In the genomic region with DNA sequence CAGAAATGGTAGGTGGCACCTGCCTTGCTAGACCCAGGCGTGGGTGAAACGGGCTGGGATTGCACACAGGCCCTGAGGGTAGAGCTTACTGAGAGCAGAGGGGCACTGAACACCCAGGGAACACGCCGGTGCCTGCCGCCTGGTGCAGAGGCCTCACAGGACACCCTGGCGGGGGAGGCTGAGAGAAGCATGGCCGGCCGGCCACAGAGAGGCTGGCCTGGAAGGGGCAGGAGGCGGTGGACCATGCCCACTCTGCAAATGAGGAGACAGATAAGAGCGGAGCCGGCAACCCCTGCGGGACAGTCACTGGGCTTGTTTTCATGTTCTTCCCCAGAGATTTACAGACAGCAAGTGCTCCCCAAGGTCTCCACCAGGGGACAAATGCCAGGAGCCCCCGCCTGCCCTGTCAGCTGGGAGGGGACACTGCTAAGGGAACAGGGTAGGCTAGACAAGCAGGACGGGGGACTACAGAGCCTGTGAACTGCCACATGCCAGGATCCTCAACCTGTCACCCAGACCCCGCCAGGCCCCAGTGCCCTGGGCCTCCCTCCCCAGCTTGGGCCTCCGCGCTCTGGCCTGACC, we compare ENCODE assay signal across 19 cellular contexts. TPM values are rescaled to one million over a fixed set of nuclear protein-coding genes. Genes with fewer than 3 reads are reported as not detected.
A peak's percentile ranks its signal among the peaks of the same experiment; 100 is the strongest.
DNase-seq lines count a peak whose midpoint lies in the region; ATAC-seq, FAIRE-seq and TF ChIP-seq lines count a peak whose summit lies in the region.
"Had no signal": no experiment of that assay in that cellular context is flagged by ENCODE, and none has a peak within 500 bp of the region (broad histone marks: within the 10 kb centered on the region; RNA-seq: fewer than 3 reads in every experiment).

No MANE protein-coding gene starts in this region.

- H3K36me3 ChIP-seq in BLaER1 (no peaks in the 10 kb centered on the region), GM12878 (ENCODE audit: control insufficient read depth in 2 of 2, insufficient read depth in 2 of 2, low read length in 1 of 2) (no peaks in the 10 kb centered on the region), mesendoderm (ENCODE audit: control insufficient read depth, insufficient read depth, low read length) (no peaks in the 10 kb centered on the region)

- H3K9ac ChIP-seq in BLaER1: peak overlapping the region; percentile 6
- no peak overlapping the region for H3K9ac ChIP-seq in GM12878 (ENCODE audit: control insufficient read depth, insufficient read depth, low read length)
- H3K9ac ChIP-seq in mesendoderm (ENCODE audit: low read length): no peak overlapping the region

- no peaks in the 10 kb centered on the region for H3K27me3 ChIP-seq in BLaER1
- H3K27me3 ChIP-seq in GM12878 (replicated peaks in 1 of 2; ENCODE audit: control insufficient read depth in 2 of 2, insufficient read depth in 2 of 2, low read length in 1 of 2): no peaks in the 10 kb centered on the region; a peak in 2 of 4 replicates
- H3K27me3 ChIP-seq in mesendoderm (ENCODE audit: insufficient read depth, low read length, poor library complexity): no peaks in the 10 kb centered on the region

- H3K79me2 ChIP-seq in GM12878 (ENCODE audit: control insufficient read depth, insufficient read depth, low read length): no peaks in the 10 kb centered on the region
- H3K79me2 ChIP-seq in mesendoderm (ENCODE audit: control insufficient read depth, insufficient read depth, low read length): no peaks in the 10 kb centered on the region

- no peak overlapping the region for H3K18ac ChIP-seq in mesendoderm (ENCODE audit: low read length)

- H3K23ac ChIP-seq in mesendoderm (ENCODE audit: low read length): no peak overlapping the region

- no peak overlapping the region for H4K8ac ChIP-seq in mesendoderm (ENCODE audit: low read depth, low read length)

- H3K4me1 ChIP-seq in BLaER1: peaks cover 100% of the 10 kb centered on the region
- H3K4me1 ChIP-seq in GM12878 (ENCODE audit: control insufficient read depth, insufficient read depth, low read length): no peaks in the 10 kb centered on the region
- H3K4me1 ChIP-seq in mesendoderm (ENCODE audit: control insufficient read depth, low read depth, low read length): peaks cover 18% of the 10 kb centered on the region

- no peak overlapping the region for H2BK5ac ChIP-seq in mesendoderm (ENCODE audit: low read length)

- in situ Hi-C loops in GM12878 (cut with MboI): no loop called here

- no peak overlapping the region for H2AFZ ChIP-seq in GM12878 (ENCODE audit: control insufficient read depth, low read depth, low read length)
- H2AFZ ChIP-seq: GM23338 had no signal

- DNase-seq in GM12878 (ENCODE audit: low read depth, low spot score) (no peak), mesendoderm (no peak), HK-2 (ENCODE audit: unreplicated experiment) (no peak), GM03348 (ENCODE audit: low spot score) (no peak), RCC 7860 (ENCODE audit: low spot score) (no peak), NCI-H748 (lab: John Stamatoyannopoulos, UW; ENCODE audit: unreplicated experiment) (no peak)
- DNase-seq: COR-L47; DMS153; EL; NCI-H1417; NCI-H1930; NCI-H2171; NCI-H446; NCI-H69; NK-92 treated with Interleukin-12 subunit alpha and Interleukin-12 subunit beta, amount 100 ng/mL, for 24 hours; SHP77 treated with DMSO at 0.1 percent for 48 hours had no signal

- TF ChIP-seq RAD21 in GM12878 (IDR thresholded peaks at IDR 0.05; ENCODE audit: insufficient read depth, low read depth, low read length): no peak

- WGBS in GM12878 (ENCODE audit: insufficient coverage, insufficient replicate concordance, low lambda C conversion rate, missing lambda C conversion rate): 22% methylated on average over 17 of the region's 17 CpGs
- WGBS in mesendoderm (ENCODE audit: extremely low coverage, insufficient coverage, low lambda C conversion rate): no CpG with 5 or more reads among the region's 17 CpGs

- POLR2A ChIA-PET in GM12878 (lab: Charles Lee): interaction anchor here (0.5 kb wide), 1 partner anchor 262 kb away, joined by 4 read pairs; no protein-coding TSS in a partner anchor

- TF ChIP-seq CTCF in GM12872 (IDR thresholded peaks at IDR 0.05; ENCODE audit: insufficient read depth, low read depth, low read length): 0 out of 3 replicates have a peak, but pooled peaks have one; percentile 14
- no peak for TF ChIP-seq CTCF in GM12878 (IDR thresholded peaks at IDR 0.05 in 2 of 3, conservative IDR thresholded peaks at IDR 0.05 in 1 of 3; ENCODE audit: control insufficient read depth in 2 of 3, extremely low read depth in 1 of 3, insufficient read depth in 1 of 3, low read depth in 3 of 3, low read length in 3 of 3)

- no TSS peak for BruUV-seq in GM12878 (replicated peaks; lab: Mats Ljungman, UMichigan)

- FAIRE-seq in GM12878 (lab: Jason Lieb, UNC): no peak
- FAIRE-seq in RCC 7860 (lab: Jason Lieb, UNC): no peak

- SMC1A ChIA-PET in GM12878 (lab: Charles Lee; ENCODE audit: uncharacterized antibody, unreplicated experiment): no interaction called here

- no peak overlapping the region for H2BK15ac ChIP-seq in mesendoderm (replicated peaks; ENCODE audit: low read depth)

- RAD21 ChIA-PET in GM12878 (lab: Charles Lee; ENCODE audit: unreplicated experiment): interaction anchor here (0.6 kb wide), 1 partner anchor 232 kb away, joined by 4 read pairs; no protein-coding TSS in a partner anchor

- H3K9me3 ChIP-seq in BLaER1 (no peaks in the 10 kb centered on the region), GM12878 (replicated peaks; ENCODE audit: control insufficient read depth, insufficient read depth, low read length) (no peaks in the 10 kb centered on the region)

- peak overlapping the region; percentile 55 for H3K27ac ChIP-seq in BLaER1
- no peak overlapping the region for H3K27ac ChIP-seq in GM12878 (ENCODE audit: control insufficient read depth, insufficient read depth)
- no peak overlapping the region for H3K27ac ChIP-seq in mesendoderm (ENCODE audit: low read depth, low read length)

- H4K5ac ChIP-seq in mesendoderm (ENCODE audit: low read length): no peak overlapping the region

- H4K20me1 ChIP-seq in BLaER1 (peaks cover 33% of the 10 kb centered on the region), GM12878 (ENCODE audit: control insufficient read depth, insufficient read depth) (no peaks in the 10 kb centered on the region)

- H3K4me2 ChIP-seq in BLaER1 (peak overlapping the region; percentile 81), GM12878 (ENCODE audit: control insufficient read depth, insufficient read depth) (no peak overlapping the region), mesendoderm (ENCODE audit: low read length) (no peak overlapping the region)
- H3K4me2 ChIP-seq: GM23338 had no signal

- no peak overlapping the region for H3K4ac ChIP-seq in mesendoderm (ENCODE audit: low read depth, low read length)

- no peak overlapping the region for H2AK5ac ChIP-seq in mesendoderm (ENCODE audit: low read length)

- no peak for TF ChIP-seq POLR2A in GM12878 (IDR thresholded peaks at IDR 0.05; ENCODE audit: low read depth, low read length)

- intact Hi-C loops in GM12878 (cut with micrococcal nuclease; ENCODE audit: unreplicated experiment): no loop called here

- no peaks in the 10 kb centered on the region for H3K79me1 ChIP-seq in mesendoderm (ENCODE audit: low read length)

- peak overlapping the region; percentile 19 for H3K56ac ChIP-seq in mesendoderm (ENCODE audit: low read length)

- TF ChIP-seq EP300 in GM12878 (IDR thresholded peaks at IDR 0.05; ENCODE audit: borderline replicate concordance in 1 of 2, control insufficient read depth in 1 of 2, low read depth in 2 of 2, low read length in 2 of 2): no peak

- H3K4me3 ChIP-seq in BLaER1 (no peak overlapping the region), GM12878 (no peak overlapping the region), mesendoderm (ENCODE audit: low read length) (no peak overlapping the region)
- H3K4me3 ChIP-seq: GM23338 had no signal

- CTCF ChIA-PET in GM12878 (lab: Yijun Ruan, JAX): no interaction called here

- peak; percentile 19; the same call in 2 of the 3 replicates for ATAC-seq in GM12878
- ATAC-seq: GM23338 had no signal

- H2BK120ac ChIP-seq in mesendoderm (ENCODE audit: low read depth, low read length): no peak overlapping the region

TF ChIP-seq in GM12878, 131 proteins besides CTCF, POLR2A, EP300 and RAD21:
- no peak for TF ChIP-seq RB1 (IDR thresholded peaks at IDR 0.05; ENCODE audit: borderline replicate concordance)
- no peak for TF ChIP-seq TARDBP (IDR thresholded peaks at IDR 0.05; ENCODE audit: borderline replicate concordance)
- no peak for TF ChIP-seq HDAC6 (IDR thresholded peaks at IDR 0.05; ENCODE audit: unreplicated experiment)
- TF ChIP-seq ZSCAN29 (IDR thresholded peaks at IDR 0.05): no peak
- TF ChIP-seq TCF3 (IDR thresholded peaks at IDR 0.05; ENCODE audit: borderline replicate concordance, insufficient read depth, low read depth, low read length): no peak
- TF ChIP-seq PAX5 (IDR thresholded peaks at IDR 0.05; ENCODE audit: borderline replicate concordance, low read depth, low read length): no peak
- TF ChIP-seq ZNF217 (IDR thresholded peaks at IDR 0.05): no peak
- no peak for TF ChIP-seq MEF2A (IDR thresholded peaks at IDR 0.05; ENCODE audit: insufficient read depth, low read depth, low read length)
- TF ChIP-seq KAT2A (conservative IDR thresholded peaks at IDR 0.05; ENCODE audit: control insufficient read depth, low read depth, low read length): no peak
- TF ChIP-seq SMAD5 (IDR thresholded peaks at IDR 0.05; ENCODE audit: low read depth): no peak
- TF ChIP-seq STAT3 (IDR thresholded peaks at IDR 0.05; ENCODE audit: low read depth, low read length): no peak
- no peak for TF ChIP-seq BHLHE40 (IDR thresholded peaks at IDR 0.05; ENCODE audit: borderline replicate concordance in 1 of 2, low read depth in 2 of 2, low read length in 1 of 2)

RNA-seq across cellular contexts. Expression of a gene that starts 38.5 kb away (rescaled TPM):
- 92.0 and 98.0 TPM in 2 replicates for total RNA-seq in GM12878 (2013; cell fraction: nucleolus; rRNA removed)
- 28.4 TPM in 2 replicates for total RNA-seq in GM12878 (2014; rRNA removed)
- 26.4 and 26.9 TPM in 2 replicates for total RNA-seq in GM12878 (2014; rRNA removed; fragmentation: Illumina TruSeq; extraction: Trizol)
- 52.9 and 56.9 TPM in 2 replicates for total RNA-seq in GM12878 (2021)
- 8.2 TPM for polyA plus RNA-seq in GM12878 (2011; ENCODE audit: low read depth)
- polyA plus RNA-seq in GM12878 (2011; rRNA removed): 16.7 and 23.9 TPM in 2 replicates
- polyA plus RNA-seq in GM12878 (2011; cell fraction: cytosol; rRNA removed): 24.2 and 25.6 TPM in 2 replicates
- 21.6 and 21.7 TPM in 2 replicates for polyA plus RNA-seq in GM12878 (2011; cell fraction: nucleus; rRNA removed)
- 14.0 and 15.1 TPM in 2 replicates for polyA plus RNA-seq in GM12878 (2012)
- polyA plus RNA-seq in GM12878 (2014; fragmentation: Illumina TruSeq; extraction: Trizol): 21.0 and 23.4 TPM in 2 replicates
- polyA plus RNA-seq in GM12878 (2014; fragmentation: Nextera tagmentation; extraction: Ambion mirVana): under 1 TPM; 0.69 to 0.89 TPM
- polyA plus RNA-seq in GM12878 (2014; rRNA removed): 19.3 and 21.8 TPM in 2 replicates
- polyA plus RNA-seq in GM12878 (2016; fragmentation: Nextera tagmentation; extraction: Ambion mirVana): under 1 TPM; 0.64 to 0.80 TPM
- polyA minus RNA-seq in GM12878 (2011; rRNA and poly(A)+ RNA removed): 60.0 and 66.1 TPM in 2 replicates
- polyA minus RNA-seq in GM12878 (2011; cell fraction: cytosol; rRNA and poly(A)+ RNA removed): 26.2 and 29.5 TPM in 2 replicates
- polyA minus RNA-seq in GM12878 (2011; cell fraction: nucleus; rRNA and poly(A)+ RNA removed): 24.1 and 33.6 TPM in 2 replicates
- polyA plus RNA-seq in mesendoderm (2013, experiment 1 of 2): 28.5 TPM
- 28.6 TPM for polyA plus RNA-seq in mesendoderm (2013, experiment 2 of 2)
